ENCODE assay signal across 7 cellular contexts in genomic region chr12:116078396-116078795, GRCh38.
"Had no signal": no experiment of that assay in that cellular context is flagged by ENCODE, and none has a peak within 500 bp of the region (broad histone marks: within the 10 kb centered on the region; RNA-seq: fewer than 3 reads in every experiment).

No MANE protein-coding gene starts in this region.

- ATAC-seq: HCT116 had no signal

- H3K36me3 ChIP-seq: HAP-1 had no signal

- H3K4me3 ChIP-seq: HAP-1 had no signal

- DNase-seq: GOT3, H7, IMR-90, KBM-7 had no signal

- H3K9me3 ChIP-seq: HAP-1 had no signal

- FAIRE-seq: HTR-8/SVneo had no signal
